In the genomic region with DNA sequence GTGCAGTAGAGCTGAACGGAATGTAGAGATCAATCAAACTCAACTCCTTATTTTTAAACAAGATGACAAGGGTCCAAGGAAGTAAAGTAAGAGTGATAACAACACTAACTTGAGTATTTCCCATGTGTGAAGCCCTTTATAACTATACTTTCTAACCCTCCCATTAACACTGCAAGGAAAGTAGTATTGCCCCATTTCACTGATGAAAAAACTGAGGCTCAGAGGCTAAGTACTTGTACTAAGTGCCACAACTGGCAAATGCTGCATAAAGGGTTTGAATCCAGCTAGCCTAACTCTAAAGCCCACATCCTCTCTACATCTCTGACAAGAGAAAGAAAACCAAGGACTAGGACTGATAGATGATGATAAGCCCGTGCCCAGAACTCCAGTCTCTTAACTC, we compare ENCODE assay signal across 17 cellular contexts. TPM values are rescaled to one million over a fixed set of nuclear protein-coding genes. Genes with fewer than 3 reads are reported as not detected.
DNase-seq lines count a peak whose midpoint lies in the region; ATAC-seq and TF ChIP-seq lines count a peak whose summit lies in the region.
"Had no signal": no experiment of that assay in that cellular context is flagged by ENCODE, and none has a peak within 500 bp of the region (broad histone marks: within the 10 kb centered on the region; RNA-seq: fewer than 3 reads in every experiment).

No MANE protein-coding gene starts in this region.

- H3K4me3 ChIP-seq in heart right ventricle, result no peak overlapping the region
- no peak overlapping the region for H3K4me3 ChIP-seq in right atrium auricular region
- H3K4me3 ChIP-seq in ascending aorta, result peak overlapping the region in 1 of 2 donors; percentile 7
- H3K4me3 ChIP-seq in esophagus squamous epithelium, result no peak overlapping the region
- H3K4me3 ChIP-seq in aorta (ENCODE audit: low read length in 2 of 2), result peak overlapping the region in 1 of 2 donors; percentile 38

- no peaks in the 10 kb centered on the region for H3K9me3 ChIP-seq in heart right ventricle
- no peaks in the 10 kb centered on the region for H3K9me3 ChIP-seq in right atrium auricular region
- H3K9me3 ChIP-seq in ascending aorta, result no peaks in the 10 kb centered on the region
- H3K9me3 ChIP-seq in esophagus squamous epithelium, result no peaks in the 10 kb centered on the region
- H3K9me3 ChIP-seq in aorta (ENCODE audit: control insufficient read depth, low read length), result no peaks in the 10 kb centered on the region

- H3K36me3 ChIP-seq in heart right ventricle, result no peaks in the 10 kb centered on the region
- no peaks in the 10 kb centered on the region for H3K36me3 ChIP-seq in right atrium auricular region
- no peaks in the 10 kb centered on the region for H3K36me3 ChIP-seq in ascending aorta
- H3K36me3 ChIP-seq in esophagus squamous epithelium, result no peaks in the 10 kb centered on the region
- H3K36me3 ChIP-seq in aorta (ENCODE audit: control insufficient read depth in 1 of 2, insufficient read depth in 2 of 2, low read length in 1 of 2), result no peaks in the 10 kb centered on the region

- no peak for TF ChIP-seq CTCF in heart right ventricle (IDR thresholded peaks at IDR 0.05)
- no peak for TF ChIP-seq CTCF in right atrium auricular region (IDR thresholded peaks at IDR 0.05)
- TF ChIP-seq CTCF in ascending aorta (IDR thresholded peaks at IDR 0.05), result no peak
- TF ChIP-seq CTCF in esophagus squamous epithelium (IDR thresholded peaks at IDR 0.05), result no peak

- ATAC-seq in heart right ventricle (no peak), aorta (ENCODE audit: low FRiP score) (no peak), GM18870 (IDR thresholded peaks at IDR 0.05; ENCODE audit: unreplicated experiment) (no peak), left lobe of liver (no peak)
- ATAC-seq: CD8-positive, alpha-beta T cell had no signal

- TF ChIP-seq POLR2A in esophagus squamous epithelium (IDR thresholded peaks at IDR 0.05), result no peak

- H3K27me3 ChIP-seq in heart right ventricle (no peaks in the 10 kb centered on the region), right atrium auricular region (no peaks in the 10 kb centered on the region), ascending aorta (no peaks in the 10 kb centered on the region), esophagus squamous epithelium (peaks cover 0 to 18% (median 0%) of the 10 kb centered on the region in 4 donors), aorta (ENCODE audit: control insufficient read depth in 1 of 2, insufficient read depth in 2 of 2, low read length in 1 of 2) (no peaks in the 10 kb centered on the region)

- DNase-seq in heart right ventricle (no peak), right atrium auricular region (ENCODE audit: low spot score) (no peak), ascending aorta (ENCODE audit: low spot score in 2 of 2) (no peak), esophagus squamous epithelium (lab: John Stamatoyannopoulos, UW) (no peak), aorta (no peak), left lobe of liver (ENCODE audit: low spot score) (no peak)
- DNase-seq: CD8-positive, alpha-beta T cell; COR-L47; DMS153; DMS79 treated with DMSO at 0.1 percent for 48 hours; EL; GOT3; H9 had no signal

- H3K4me1 ChIP-seq in heart right ventricle (peaks cover 0 to 86% (median 51%) of the 10 kb centered on the region in 9 donors), right atrium auricular region (peaks cover 0 to 70% of the 10 kb centered on the region in 2 donors), ascending aorta (peaks cover 26 to 69% of the 10 kb centered on the region in 2 donors), esophagus squamous epithelium (peaks cover 0 to 37% (median 14%) of the 10 kb centered on the region in 3 donors), aorta (ENCODE audit: control insufficient read depth in 1 of 2, insufficient read depth in 2 of 2, low read length in 2 of 2) (peaks cover 12 to 14% of the 10 kb centered on the region in 2 donors)

- 74 to 79% methylated on average over 2 of the region's 2 CpGs for WGBS in heart right ventricle, 2 donors
- 78 to 82% methylated on average over 2 of the region's 2 CpGs for WGBS in esophagus squamous epithelium, 2 donors
- 48 to 52% methylated on average over 2 of the region's 2 CpGs for WGBS in aorta, 2 donors

- intact Hi-C loops in heart right ventricle (cut with DNase I) (loop anchor here in 1 of 10 donors (5.0 kb wide), 1 partner anchor 54 kb away; no protein-coding TSS in a partner anchor), ascending aorta (cut with DNase I) (loop anchor here (5.0 kb wide), 1 partner anchor 596 kb away; a partner anchor contains a TSS), esophagus squamous epithelium (cut with DNase I) (no loop called here), aorta (cut with DNase I) (no loop called here)

- H3K27ac ChIP-seq in heart right ventricle, result peak overlapping the region in 7 of 10 donors; percentile 2 to 42 (median 32)
- peak overlapping the region in 1 of 2 donors; percentile 50 for H3K27ac ChIP-seq in right atrium auricular region
- peak overlapping the region; percentile 91 to 94 for H3K27ac ChIP-seq in ascending aorta
- peak overlapping the region in 3 of 4 donors; percentile 33 to 54 (median 49) for H3K27ac ChIP-seq in esophagus squamous epithelium
- H3K27ac ChIP-seq in aorta (ENCODE audit: low read depth in 1 of 2, low read length in 2 of 2), result peak overlapping the region; percentile 93 to 97
- H3K27ac ChIP-seq: 22Rv1 had no signal

RNA-seq across cellular contexts. Expression of a gene that starts 8.2 kb away (rescaled TPM):
- 10 to 100 TPM in 8 of 10 donors, 1 to 10 TPM in 2; 7.6 to 20.0 (median 12.8) TPM for total RNA-seq in heart right ventricle
- 10 to 100 TPM in 1 of 2 donors, 1 to 10 TPM in 1; 4.8 to 10.0 TPM for polyA plus RNA-seq in heart right ventricle
- 100 to 1,000 TPM; 114 to 126 TPM for total RNA-seq in right atrium auricular region
- total RNA-seq in ascending aorta, result 49.7 TPM
- 1 to 10 TPM in 2 of 4 donors, under 1 TPM in 2; 0.38 to 5.7 (median 3.2) TPM for total RNA-seq in esophagus squamous epithelium
- total RNA-seq in aorta, result 10 to 100 TPM; 59.1 to 77.2 TPM
- 10 to 100 TPM in 1 of 2 donors, 1 to 10 TPM in 1; 7.5 to 17.6 TPM for polyA plus RNA-seq in aorta
- total RNA-seq in left lobe of liver, result 1.1 TPM
- total RNA-seq: A673; CD8-positive, alpha-beta T cell had no signal
- polyA plus RNA-seq: CD14-positive monocyte had no signal
